In genomic region chr12:84046869-84047268, GRCh38 we compare ENCODE assay signal across 24 cellular contexts.
"Had no signal": no experiment of that assay in that cellular context is flagged by ENCODE, and none has a peak within 500 bp of the region (broad histone marks: within the 10 kb centered on the region; RNA-seq: fewer than 3 reads in every experiment).

No MANE protein-coding gene starts in this region.

- ATAC-seq: esophagus mucosa; left ventricle myocardium superior; lower lobe of right lung; mucosa of descending colon; natural killer cell treated with Interleukin-12 subunit alpha and Interleukin-12 subunit beta and Interleukin-15 and Interleukin-18, amount 100 ng/mL, for 72 hours; pancreas; right lobe of liver; stimulated activated naive CD8-positive, alpha-beta T cell treated with anti-CD3 and anti-CD28 coated beads, Interleukin-15, amount 100 ng/mL, for 72 hours had no signal

- H3K4me3 ChIP-seq: lower lobe of right lung, mucosa of descending colon, pancreas, right lobe of liver, suprapubic skin, vagina had no signal

- H3K27me3 ChIP-seq: neutrophil, pancreas, right lobe of liver, suprapubic skin, vagina had no signal

- H3K4me1 ChIP-seq: lower lobe of right lung, pancreas, right lobe of liver, suprapubic skin, vagina had no signal

- H3K36me3 ChIP-seq: lower lobe of right lung, neutrophil, pancreas, right lobe of liver, suprapubic skin, vagina had no signal

- FAIRE-seq: colon, keratinocyte, pancreas, small intestine had no signal

- DNase-seq: effector CD8-positive, alpha-beta T cell; endodermal cell; hypothalamus; immature natural killer cell; left ventricle myocardium superior; lower lobe of right lung; mucosa of descending colon; naive B cell; pancreas; right lobe of liver; small intestine; stimulated activated CD4-positive, alpha-beta T cell treated with anti-CD3 and anti-CD28 coated beads, Interleukin-15, amount 100 ng/mL, for 24 hours; stimulated activated CD4-positive, alpha-beta T cell treated with anti-CD3 and anti-CD28 coated beads, Interleukin-2, amount 100 ng/mL, for 48 hours; stimulated activated naive CD4-positive, alpha-beta T cell; stimulated activated naive CD8-positive, alpha-beta T cell treated with anti-CD3 and anti-CD28 coated beads, Interleukin-15, amount 100 ng/mL, for 72 hours; trophoblast cell had no signal

- H3K27ac ChIP-seq: epithelial cell of prostate, lower lobe of right lung, neutrophil, pancreas, right lobe of liver, suprapubic skin, vagina had no signal

- H3K9me3 ChIP-seq: lower lobe of right lung, neutrophil, pancreas, right lobe of liver, suprapubic skin, vagina had no signal
